ENCODE assay signal across 10 cellular contexts in genomic region chr3:31567036-31567435, GRCh38. TPM values are rescaled to one million over a fixed set of nuclear protein-coding genes. Genes with fewer than 3 reads are reported as not detected.
A peak's percentile ranks its signal among the peaks of the same experiment; 100 is the strongest.
DNase-seq lines count a peak whose midpoint lies in the region; ATAC-seq, FAIRE-seq and TF ChIP-seq lines count a peak whose summit lies in the region.
"Had no signal": no experiment of that assay in that cellular context is flagged by ENCODE, and none has a peak within 500 bp of the region (broad histone marks: within the 10 kb centered on the region; RNA-seq: fewer than 3 reads in every experiment).

No MANE protein-coding gene starts in this region.

- no peak overlapping the region for H2BK12ac ChIP-seq in mesenchymal stem cell (ENCODE audit: low read length in 2 of 2)

- H3K79me1 ChIP-seq in mesenchymal stem cell (replicated peaks; ENCODE audit: low read length, poor library complexity, severe bottlenecking) = peaks cover 11% of the 10 kb centered on the region

- H3K36me3 ChIP-seq in bronchial epithelial cell (ENCODE audit: control insufficient read depth, insufficient read depth, low read length) (no peaks in the 10 kb centered on the region), GM23248 (ENCODE audit: low read depth) (no peaks in the 10 kb centered on the region), mesenchymal stem cell (ENCODE audit: control insufficient read depth in 1 of 2, insufficient read depth in 2 of 2, low read depth in 1 of 2, low read length in 2 of 2) (no peaks in the 10 kb centered on the region)

- H3K14ac ChIP-seq in mesenchymal stem cell (ENCODE audit: low read length in 2 of 2) = no peak overlapping the region

- no peaks in the 10 kb centered on the region for H3K27me3 ChIP-seq in bronchial epithelial cell (ENCODE audit: control insufficient read depth, insufficient read depth, low read length)
- no peaks in the 10 kb centered on the region for H3K27me3 ChIP-seq in GM23248 (replicated peaks; ENCODE audit: insufficient read depth)
- H3K27me3 ChIP-seq in mesenchymal stem cell (ENCODE audit: control insufficient read depth in 1 of 2, insufficient read depth in 1 of 2, low read length in 2 of 2) = no peaks in the 10 kb centered on the region

- no peak overlapping the region for H3K27ac Mint-ChIP-seq in activated CD8-positive, alpha-beta memory T cell treated with anti-CD3 and anti-CD28 coated beads, Interleukin-2, amount 10 ng/mL, durations not matched to agents 7 days and 5 days
- H3K27ac Mint-ChIP-seq in osteocyte (ENCODE audit: unreplicated experiment) = no peak overlapping the region
- H3K27ac Mint-ChIP-seq: stimulated activated naive CD8-positive, alpha-beta T cell treated with anti-CD3 and anti-CD28 coated beads, Interleukin-15, Interleukin-2, amounts not matched to agents 100 ng/mL and 50 ng/mL, for 24 hours had no signal

- TF ChIP-seq CTCF in bronchial epithelial cell (IDR thresholded peaks at IDR 0.05; ENCODE audit: insufficient read depth, low read length, severe bottlenecking) (peak; percentile 29), osteocyte (IDR thresholded peaks at IDR 0.05) (peak; percentile 40)

- H2BK5ac ChIP-seq in mesenchymal stem cell (ENCODE audit: low read depth, low read length, poor library complexity, severe bottlenecking) = no peak overlapping the region

- no peak overlapping the region for H2BK120ac ChIP-seq in mesenchymal stem cell (ENCODE audit: low read depth, low read length)

- H3K4me3 ChIP-seq in bronchial epithelial cell (ENCODE audit: low read depth, low read length) (no peak overlapping the region), GM23248 (no peak overlapping the region), mesenchymal stem cell (ENCODE audit: insufficient read depth in 1 of 2, low read depth in 1 of 2, low read length in 2 of 2) (no peak overlapping the region)
- H3K4me3 ChIP-seq: SK-N-MC had no signal

- CTCF ChIA-PET in activated CD8-positive, alpha-beta memory T cell treated with anti-CD3 and anti-CD28 coated beads, Interleukin-2, amount 10 ng/mL, durations not matched to agents 7 days and 5 days (lab: Charles Lee) = interaction anchor here (1.2 to 1.4 kb wide), 3 partner anchors 9 to 35 kb away, joined by 3 to 8 read pairs (median 3); partner anchors contain the start of gene STT3B

- H3K4me1 Mint-ChIP-seq in activated CD8-positive, alpha-beta memory T cell treated with anti-CD3 and anti-CD28 coated beads, Interleukin-2, amount 10 ng/mL, durations not matched to agents 7 days and 5 days = peaks cover 59% of the 10 kb centered on the region
- H3K4me1 Mint-ChIP-seq in osteocyte (ENCODE audit: unreplicated experiment) = peaks cover 4% of the 10 kb centered on the region

- H3K18ac ChIP-seq in mesenchymal stem cell (ENCODE audit: low read depth in 1 of 2, low read length in 2 of 2) = no peak overlapping the region

- H4K20me1 ChIP-seq in GM23248 (ENCODE audit: insufficient read depth) = peaks cover 21% of the 10 kb centered on the region; the same call in 1 of the 2 replicates

- no peaks in the 10 kb centered on the region for H3K9me2 ChIP-seq in GM23248 (ENCODE audit: insufficient read depth)

- no peak overlapping the region for H3K23ac ChIP-seq in mesenchymal stem cell (ENCODE audit: low read length in 2 of 2)

- H3K9ac ChIP-seq in GM23248 = no peak overlapping the region
- no peak overlapping the region for H3K9ac ChIP-seq in mesenchymal stem cell (ENCODE audit: low read length)

- no peak for DNase-seq in activated CD8-positive, alpha-beta memory T cell treated with anti-CD3 and anti-CD28 coated beads, Interleukin-2, amount 10 ng/mL, durations not matched to agents 7 days and 5 days
- DNase-seq in activated CD8-positive, alpha-beta memory T cell treated with anti-CD3 and anti-CD28 coated beads for 24 hours = no peak
- no peak for DNase-seq in bronchial epithelial cell (ENCODE audit: low read depth)
- DNase-seq in osteocyte (ENCODE audit: extremely low spot score, unreplicated experiment) = no peak
- DNase-seq in GM23248 = no peak
- no peak for DNase-seq in mesenchymal stem cell
- no peak for DNase-seq in SKM-1 (lab: John Stamatoyannopoulos, UW; ENCODE audit: unreplicated experiment)

- WGBS in GM23248 (ENCODE audit: low coverage in 1 of 2, low lambda C conversion rate in 2 of 2, missing lambda C conversion rate in 2 of 2), 2 experiments = 100% methylated on average over 1 of the region's 1 CpG
- no CpG with 5 or more reads among the region's 1 CpG for WGBS in mesenchymal stem cell

- H3K4me1 ChIP-seq in GM23248 (ENCODE audit: insufficient read depth) = peaks cover 9% of the 10 kb centered on the region
- H3K4me1 ChIP-seq in mesenchymal stem cell (ENCODE audit: control insufficient read depth, insufficient read depth, low read depth, low read length) = peaks cover 2% of the 10 kb centered on the region

- peaks cover 97% of the 10 kb centered on the region for H3K79me2 ChIP-seq in GM23248 (ENCODE audit: insufficient read depth)

- H2AFZ ChIP-seq in GM23248 (no peak overlapping the region), mesenchymal stem cell (ENCODE audit: low read depth, low read length) (no peak overlapping the region)

- no peaks in the 10 kb centered on the region for H3K27me3 Mint-ChIP-seq in activated CD8-positive, alpha-beta memory T cell treated with anti-CD3 and anti-CD28 coated beads, Interleukin-2, amount 10 ng/mL, durations not matched to agents 7 days and 5 days
- H3K27me3 Mint-ChIP-seq in osteocyte (ENCODE audit: unreplicated experiment) = no peaks in the 10 kb centered on the region
- H3K27me3 Mint-ChIP-seq: stimulated activated naive CD8-positive, alpha-beta T cell treated with anti-CD3 and anti-CD28 coated beads, Interleukin-15, Interleukin-2, amounts not matched to agents 100 ng/mL and 50 ng/mL, for 24 hours had no signal

- H2BK15ac ChIP-seq in mesenchymal stem cell (ENCODE audit: low read depth, poor library complexity, severe bottlenecking) = no peak overlapping the region

- H3F3A ChIP-seq in GM23248 (ENCODE audit: insufficient read depth) = no peaks in the 10 kb centered on the region

- no peak overlapping the region for H4K91ac ChIP-seq in mesenchymal stem cell (ENCODE audit: low read length)

- no peaks in the 10 kb centered on the region for H3K9me3 Mint-ChIP-seq in activated CD8-positive, alpha-beta memory T cell treated with anti-CD3 and anti-CD28 coated beads, Interleukin-2, amount 10 ng/mL, durations not matched to agents 7 days and 5 days (ENCODE audit: low read depth)
- no peaks in the 10 kb centered on the region for H3K9me3 Mint-ChIP-seq in osteocyte (ENCODE audit: unreplicated experiment)
- H3K9me3 Mint-ChIP-seq: stimulated activated naive CD8-positive, alpha-beta T cell treated with anti-CD3 and anti-CD28 coated beads, Interleukin-15, Interleukin-2, amounts not matched to agents 100 ng/mL and 50 ng/mL, for 24 hours had no signal

- in situ Hi-C loops in GM23248 (cut with MboI) = no loop called here

- H3K36me3 Mint-ChIP-seq in activated CD8-positive, alpha-beta memory T cell treated with anti-CD3 and anti-CD28 coated beads, Interleukin-2, amount 10 ng/mL, durations not matched to agents 7 days and 5 days = peaks cover 15% of the 10 kb centered on the region
- no peaks in the 10 kb centered on the region for H3K36me3 Mint-ChIP-seq in osteocyte (ENCODE audit: unreplicated experiment)

- H3K27ac ChIP-seq in GM23248 (no peak overlapping the region), mesenchymal stem cell (ENCODE audit: low read length, poor library complexity, severe bottlenecking) (no peak overlapping the region)
- H3K27ac ChIP-seq: SK-N-MC had no signal

- no peak overlapping the region for H3K4me2 ChIP-seq in GM23248 (ENCODE audit: unreplicated experiment)
- H3K4me2 ChIP-seq in mesenchymal stem cell (ENCODE audit: low read length, poor library complexity, severe bottlenecking) = no peak overlapping the region

- no peak overlapping the region for H4K8ac ChIP-seq in mesenchymal stem cell (ENCODE audit: low read length)

- peak; percentile 79 for ATAC-seq in activated CD8-positive, alpha-beta memory T cell treated with anti-CD3 and anti-CD28 coated beads, Interleukin-2, amount 10 ng/mL, durations not matched to agents 7 days and 5 days
- ATAC-seq in HG03045 (IDR thresholded peaks at IDR 0.05; ENCODE audit: unreplicated experiment) = peak; percentile 55

- H2AK5ac ChIP-seq in mesenchymal stem cell (ENCODE audit: low read length, severe bottlenecking) = no peak overlapping the region

- H3K9me3 ChIP-seq in GM23248 (ENCODE audit: low read depth) (no peaks in the 10 kb centered on the region), mesenchymal stem cell (ENCODE audit: control insufficient read depth, low read length) (no peaks in the 10 kb centered on the region)

- no peak overlapping the region for H3K4ac ChIP-seq in mesenchymal stem cell (ENCODE audit: low read depth in 1 of 2, low read length in 2 of 2)

- H3K4me3 Mint-ChIP-seq in activated CD8-positive, alpha-beta memory T cell treated with anti-CD3 and anti-CD28 coated beads, Interleukin-2, amount 10 ng/mL, durations not matched to agents 7 days and 5 days = no peak overlapping the region
- H3K4me3 Mint-ChIP-seq in osteocyte (ENCODE audit: unreplicated experiment) = no peak overlapping the region
- H3K4me3 Mint-ChIP-seq: stimulated activated naive CD8-positive, alpha-beta T cell treated with anti-CD3 and anti-CD28 coated beads, Interleukin-15, Interleukin-2, amounts not matched to agents 100 ng/mL and 50 ng/mL, for 24 hours had no signal

- no peak for FAIRE-seq in bronchial epithelial cell (lab: Jason Lieb, UNC)

RNA-seq across cellular contexts. Expression of gene STT3B, which starts 34.3 kb away (rescaled TPM):
- 100 to 1,000 TPM in 1 of 2 experiments, 10 to 100 TPM in 1; 90.0 to 126 TPM for total RNA-seq in activated CD8-positive, alpha-beta memory T cell treated with anti-CD3 and anti-CD28 coated beads, Interleukin-2, amount 10 ng/mL, durations not matched to agents 7 days and 5 days
- total RNA-seq in bronchial epithelial cell = 205 and 343 TPM in 2 replicates
- total RNA-seq in osteocyte = 98.7 and 111 TPM in 2 replicates
- total RNA-seq in GM23248 (2014; rRNA removed; shearing (Covaris generic)) = 174 and 234 TPM in 2 replicates
- 80.7 and 81.5 TPM in 2 replicates for polyA plus RNA-seq in GM23248 (2016; fragmentation: Nextera tagmentation; extraction: Ambion mirVana)
- polyA plus RNA-seq in mesenchymal stem cell (2013, experiment 1 of 2) = 104 TPM
- polyA plus RNA-seq in mesenchymal stem cell (2013, experiment 2 of 2) = 107 TPM
